Comparison of ENCODE assay signal across 8 cellular contexts in genomic region chr2:180980185-180980942, GRCh38. TPM values are rescaled to one million over a fixed set of nuclear protein-coding genes. Genes with fewer than 3 reads are reported as not detected.
DNase-seq lines count a peak whose midpoint lies in the region; ATAC-seq and TF ChIP-seq lines count a peak whose summit lies in the region.

Gene UBE2E3, plus strand, starts transcription at chr2:180980605. Its CDS starts 1,438 bp downstream, at chr2:180982043.

- no peaks in the 10 kb centered on the region for H3K9me3 Mint-ChIP-seq in T-cell

- H3K36me3 ChIP-seq in heart left ventricle (peaks cover 0 to 9% (median 3%) of the 10 kb centered on the region in 9 donors), upper lobe of left lung (no peaks in the 10 kb centered on the region)

- H3K4me3 Mint-ChIP-seq in T-cell, result peak within 1 kb of the TSS; percentile 95 to 98 (median 96)

- CTCF ChIA-PET in T-cell (lab: Charles Lee), result interaction anchor here (0.5 to 2.3 kb wide), 21 partner anchors 8 to 1634 kb away, joined by 3 to 9 read pairs (median 4); partner anchors contain the start of gene CWC22 (in 1 of the 2)

- peak within 1 kb of the TSS; percentile 93 to 96 for H3K27ac Mint-ChIP-seq in T-cell

- no peak for TF ChIP-seq EP300 in upper lobe of left lung (IDR thresholded peaks at IDR 0.05)

- H3K9me3 ChIP-seq in heart left ventricle (no peaks in the 10 kb centered on the region), upper lobe of left lung (no peaks in the 10 kb centered on the region)

- peaks cover 36 to 46% (median 44%) of the 10 kb centered on the region in 3 donors for H3K4me1 Mint-ChIP-seq in T-cell

- intact Hi-C loops in heart left ventricle (cut with DNase I) (loop anchor here in 1 of 10 donors (5.0 kb wide), 1 partner anchor 77 kb away; no protein-coding TSS in a partner anchor), posterior vena cava (cut with DNase I) (no loop called here)

- POLR2A ChIA-PET in T-cell (lab: Charles Lee), result interaction anchor here (0.6 kb wide), 3 partner anchors 90 to 219 kb away, joined by 3 to 8 read pairs (median 4); no protein-coding TSS in a partner anchor

- H3K27ac ChIP-seq in adipose tissue (ENCODE audit: low read depth, low read length), result peak within 1 kb of the TSS; percentile 95
- peak within 1 kb of the TSS; percentile 70 to 91 (median 89) for H3K27ac ChIP-seq in heart left ventricle
- peak within 1 kb of the TSS; percentile 71 to 95 (median 87) for H3K27ac ChIP-seq in upper lobe of left lung

- TF ChIP-seq POLR2A in heart left ventricle (IDR thresholded peaks at IDR 0.05) (peak in 1 of 2 donors; percentile 30), upper lobe of left lung (IDR thresholded peaks at IDR 0.05) (peak in 2 of 4 donors; percentile 50 to 74)

- H3K36me3 Mint-ChIP-seq in T-cell, result peaks cover 9% of the 10 kb centered on the region

- DNase-seq in GM04504 (ENCODE audit: low read depth), result peak; percentile 59
- peak; percentile 62 for DNase-seq in H4 (ENCODE audit: low spot score)
- peak; percentile 74 for DNase-seq in M059J (ENCODE audit: low read depth)
- DNase-seq in T-cell, result peak; percentile 54 to 85 (median 73)
- peak; percentile 80 to 90 (median 85) for DNase-seq in heart left ventricle
- peak; percentile 93 for DNase-seq in posterior vena cava (ENCODE audit: low spot score)
- DNase-seq in upper lobe of left lung, result peak; percentile 83 to 97

- no peaks in the 10 kb centered on the region for H3K27me3 Mint-ChIP-seq in T-cell

- peak within 1 kb of the TSS; percentile 44 to 86 (median 72) for H3K4me3 ChIP-seq in heart left ventricle
- H3K4me3 ChIP-seq in upper lobe of left lung, result peak within 1 kb of the TSS; percentile 46 to 67 (median 58)

- TF ChIP-seq CTCF in heart left ventricle (IDR thresholded peaks at IDR 0.05) (peak; percentile 40 to 82 (median 64)), upper lobe of left lung (IDR thresholded peaks at IDR 0.05) (peak; percentile 76 to 92 (median 90))

- WGBS in adipose tissue, 3 donors, result 0 to 1% (median 0%) methylated on average over 40 to 89 of the region's 99 CpGs
- WGBS in heart left ventricle, 4 donors, result 1 to 3% (median 1%) methylated on average over 24 to 99 of the region's 99 CpGs
- WGBS in upper lobe of left lung, 2 donors, result 0 to 2% methylated on average over 16 to 31 of the region's 99 CpGs

- H3K4me1 ChIP-seq in heart left ventricle, result peaks cover 0 to 44% (median 34%) of the 10 kb centered on the region in 12 donors
- peaks cover 28 to 47% (median 38%) of the 10 kb centered on the region in 4 donors for H3K4me1 ChIP-seq in upper lobe of left lung

- ATAC-seq in T-cell (replicated peaks in 1 of 4), result peak; percentile 79 to 84 (median 80)
- peak; percentile 83 to 97 (median 94) for ATAC-seq in heart left ventricle
- peak; percentile 93 to 95 for ATAC-seq in upper lobe of left lung (ENCODE audit: low FRiP score in 2 of 2)

- H3K27me3 ChIP-seq in heart left ventricle, result no peaks in the 10 kb centered on the region
- no peaks in the 10 kb centered on the region for H3K27me3 ChIP-seq in upper lobe of left lung

RNA-seq across cellular contexts. Expression of gene UBE2E3, which starts in this region (rescaled TPM):
- 136 and 197 TPM in 2 replicates for total RNA-seq in H4 (2014; rRNA removed; shearing (Covaris generic))
- 146 and 230 TPM in 2 replicates for total RNA-seq in M059J (2014; rRNA removed; shearing (Covaris generic))
- total RNA-seq in T-cell, result 10 to 100 TPM; 21.2 to 25.2 (median 21.3) TPM
- 10 to 100 TPM; 41.6 to 67.0 (median 52.7) TPM for polyA plus RNA-seq in adipose tissue
- total RNA-seq in heart left ventricle, result 10 to 100 TPM; 47.6 to 61.9 (median 52.0) TPM
- 10 to 100 TPM; 27.0 to 66.5 TPM for polyA plus RNA-seq in heart left ventricle
- total RNA-seq in posterior vena cava, result 10 to 100 TPM; 39.2 to 41.8 TPM
- total RNA-seq in upper lobe of left lung, result 100 to 1,000 TPM in 1 of 6 donors, 10 to 100 TPM in 5; 39.6 to 178 (median 45.4) TPM

Comparison
In these comparisons a context has a peak if more than half of its experiments do, and no peak if none do; other contexts are left out.
1. Peak in every context shown above with its lines: DNase-seq, ATAC-seq, H3K4me3 ChIP-seq and H3K27ac ChIP-seq.